ENCODE assay signal across 8 cellular contexts in the genomic region with DNA sequence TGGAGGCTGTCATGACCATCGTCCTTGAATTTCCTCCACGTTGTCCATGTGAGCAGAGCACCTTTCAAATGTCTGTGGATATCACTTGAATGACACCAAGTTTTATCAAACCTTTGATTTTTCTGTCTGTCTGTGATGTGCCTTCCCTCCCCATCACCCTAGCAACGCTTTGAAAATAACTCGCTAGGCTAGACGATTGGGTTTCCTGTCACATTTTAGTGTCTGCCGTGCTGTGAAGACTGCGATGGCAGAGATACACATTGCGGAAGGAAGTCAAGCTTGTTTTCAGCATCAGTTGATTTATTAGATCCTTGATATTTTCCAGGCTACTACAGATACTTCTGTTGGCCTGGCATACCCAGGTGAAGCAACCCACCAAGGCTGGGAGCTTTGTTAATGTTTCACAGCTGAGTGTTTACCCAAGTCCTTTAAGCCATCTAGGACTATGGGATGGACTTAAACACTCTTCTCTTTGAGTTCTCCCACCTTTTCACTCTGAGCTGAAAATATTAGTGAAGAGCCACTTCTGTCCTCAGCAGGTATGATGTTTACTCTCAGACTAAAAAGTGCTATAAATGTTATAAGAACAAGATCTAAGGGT.
DNase-seq lines count a peak whose midpoint lies in the region; ATAC-seq and TF ChIP-seq lines count a peak whose summit lies in the region.

No MANE protein-coding gene starts in this region.

- no peak overlapping the region for H2BK120ac ChIP-seq in mesendoderm (ENCODE audit: low read depth, low read length)

- H3K79me2 ChIP-seq in neural cell (replicated peaks; ENCODE audit: insufficient read depth, low read length) (no peaks in the 10 kb centered on the region), mesendoderm (ENCODE audit: control insufficient read depth, insufficient read depth, low read length) (no peaks in the 10 kb centered on the region)

- H2AK5ac ChIP-seq in mesendoderm (ENCODE audit: low read length): no peak overlapping the region

- H3K27me3 ChIP-seq in neural cell (ENCODE audit: insufficient read depth, low read depth, low read length) (no peaks in the 10 kb centered on the region), mesendoderm (ENCODE audit: insufficient read depth, low read length, poor library complexity) (no peaks in the 10 kb centered on the region), WERI-Rb-1 (ENCODE audit: insufficient read depth, low read depth, severe bottlenecking) (no peaks in the 10 kb centered on the region)

- H3K23ac ChIP-seq in mesendoderm (ENCODE audit: low read length): no peak overlapping the region

- TF ChIP-seq EP300 in neural cell (conservative IDR thresholded peaks at IDR 0.05; ENCODE audit: poor library complexity, severe bottlenecking): peak; percentile 45

- H3F3A ChIP-seq in neural cell (ENCODE audit: insufficient read depth, low read length, poor library complexity, severe bottlenecking): no peaks in the 10 kb centered on the region

- no peak overlapping the region for H3K56ac ChIP-seq in mesendoderm (ENCODE audit: low read length)

- no peak for TF ChIP-seq RAD21 in neural cell (conservative IDR thresholded peaks at IDR 0.05)

- no peak overlapping the region for H2BK5ac ChIP-seq in mesendoderm (ENCODE audit: low read length)

- DNase-seq in NCI-H187 (lab: John Stamatoyannopoulos, UW) (peak; percentile 72 to 84), mesendoderm (no peak), HK-2 (ENCODE audit: unreplicated experiment) (no peak), GOT3 (lab: John Stamatoyannopoulos, UW) (no peak), WERI-Rb-1 (no peak)
- peak; percentile 60 for DNase-seq in activated T-cell treated with anti-CD3 and anti-CD28 coated beads, Interleukin-2, amount 50 U/mL, for 4 hours

- WGBS in mesendoderm (ENCODE audit: extremely low coverage, insufficient coverage, low lambda C conversion rate): no CpG with 5 or more reads among the region's 8 CpGs

- H3K4ac ChIP-seq in mesendoderm (ENCODE audit: low read depth, low read length): no peak overlapping the region

- H3K4me1 ChIP-seq in mesendoderm (ENCODE audit: control insufficient read depth, low read depth, low read length): no peaks in the 10 kb centered on the region

- no peaks in the 10 kb centered on the region for H3K36me3 Mint-ChIP-seq in activated T-cell treated with anti-CD3 and anti-CD28 coated beads, Interleukin-2, amount 50 U/mL, for 4 hours (ENCODE audit: insufficient read depth)

- no peaks in the 10 kb centered on the region for H3K79me1 ChIP-seq in mesendoderm (ENCODE audit: low read length)

- no peak overlapping the region for H3K9ac ChIP-seq in neural cell (ENCODE audit: low read length)
- H3K9ac ChIP-seq in mesendoderm (ENCODE audit: low read length): no peak overlapping the region

- ATAC-seq in GM18498 (IDR thresholded peaks at IDR 0.05; ENCODE audit: unreplicated experiment): peak; percentile 46
- ATAC-seq in activated T-cell treated with anti-CD3 and anti-CD28 coated beads, Interleukin-2, amount 50 U/mL, for 4 hours: peak; percentile 63 to 67

- peaks cover 4% of the 10 kb centered on the region for H3K9me3 Mint-ChIP-seq in activated T-cell treated with anti-CD3 and anti-CD28 coated beads, Interleukin-2, amount 50 U/mL, for 4 hours

- peak overlapping the region; percentile 75 for H3K4me3 Mint-ChIP-seq in activated T-cell treated with anti-CD3 and anti-CD28 coated beads, Interleukin-2, amount 50 U/mL, for 4 hours

- no peaks in the 10 kb centered on the region for H4K20me1 ChIP-seq in neural cell (ENCODE audit: insufficient read depth)

- H3K9me3 ChIP-seq in neural cell (ENCODE audit: low read length) (no peaks in the 10 kb centered on the region), WERI-Rb-1 (ENCODE audit: severe bottlenecking) (no peaks in the 10 kb centered on the region)

- H3K27me3 Mint-ChIP-seq in activated T-cell treated with anti-CD3 and anti-CD28 coated beads, Interleukin-2, amount 50 U/mL, for 4 hours (ENCODE audit: low read depth): no peaks in the 10 kb centered on the region

- TF ChIP-seq CTCF in neural cell (IDR thresholded peaks at IDR 0.05; ENCODE audit: poor library complexity, severe bottlenecking) (no peak), WERI-Rb-1 (IDR thresholded peaks at IDR 0.05; ENCODE audit: low read depth, low read length) (no peak)

- H3K9me2 ChIP-seq in neural cell (ENCODE audit: insufficient read depth, low read length): no peaks in the 10 kb centered on the region

- H3K4me1 Mint-ChIP-seq in activated T-cell treated with anti-CD3 and anti-CD28 coated beads, Interleukin-2, amount 50 U/mL, for 4 hours (ENCODE audit: low read depth): peaks cover 89% of the 10 kb centered on the region

- no peak overlapping the region for H3K4me3 ChIP-seq in neural cell (ENCODE audit: low read length)
- no peak overlapping the region for H3K4me3 ChIP-seq in mesendoderm (ENCODE audit: low read length)
- no peak overlapping the region for H3K4me3 ChIP-seq in WERI-Rb-1 (ENCODE audit: low read depth, low read length)

- H3K4me2 ChIP-seq in neural cell (ENCODE audit: low read length) (no peak overlapping the region), mesendoderm (ENCODE audit: low read length) (no peak overlapping the region)

- H3K36me3 ChIP-seq in neural cell (ENCODE audit: insufficient read depth, low read length) (no peaks in the 10 kb centered on the region), mesendoderm (ENCODE audit: control insufficient read depth, insufficient read depth, low read length) (no peaks in the 10 kb centered on the region), WERI-Rb-1 (no peaks in the 10 kb centered on the region)

- H4K8ac ChIP-seq in mesendoderm (ENCODE audit: low read depth, low read length): no peak overlapping the region

- no peak overlapping the region for H2AFZ ChIP-seq in neural cell (ENCODE audit: low read depth, low read length)

- no peak overlapping the region for H2BK15ac ChIP-seq in mesendoderm (replicated peaks; ENCODE audit: low read depth)

- no peak overlapping the region for H4K5ac ChIP-seq in mesendoderm (ENCODE audit: low read length)

- no peak overlapping the region for H3K18ac ChIP-seq in mesendoderm (ENCODE audit: low read length)

- no peak overlapping the region for H3K27ac ChIP-seq in neural cell (ENCODE audit: low read length)
- no peak overlapping the region for H3K27ac ChIP-seq in mesendoderm (ENCODE audit: low read depth, low read length)
- no peak overlapping the region for H3K27ac ChIP-seq in WERI-Rb-1

TF ChIP-seq in neural cell, 6 proteins besides CTCF, POLR2A, EP300 and RAD21:
- TF ChIP-seq POLR2AphosphoS5 (IDR thresholded peaks at IDR 0.05) (peak; percentile 17), MXI1 (conservative IDR thresholded peaks at IDR 0.05; ENCODE audit: poor library complexity, severe bottlenecking) (no peak)

Comparison
In these comparisons a context has a peak if more than half of its experiments do, and no peak if none do; other contexts are left out.
1. DNase-seq: peak in NCI-H187 (2 of 2) and activated T-cell treated with anti-CD3 and anti-CD28 coated beads, Interleukin-2, amount 50 U/mL, for 4 hours (single experiment); none in mesendoderm (single experiment), HK-2 (single experiment), GOT3 (single experiment) and WERI-Rb-1 (single experiment).